In genomic region chr12:41140117-41140516, GRCh38 we compare ENCODE assay signal across 27 cellular contexts. TPM values are rescaled to one million over a fixed set of nuclear protein-coding genes. Genes with fewer than 3 reads are reported as not detected.
DNase-seq lines count a peak whose midpoint lies in the region; ATAC-seq and TF ChIP-seq lines count a peak whose summit lies in the region.
"Had no signal": no experiment of that assay in that cellular context is flagged by ENCODE, and none has a peak within 500 bp of the region (broad histone marks: within the 10 kb centered on the region; RNA-seq: fewer than 3 reads in every experiment).

No MANE protein-coding gene starts in this region.

- DNase-seq in inferior parietal cortex (ENCODE audit: extremely low spot score) (peak; percentile 21), thoracic aorta (ENCODE audit: low spot score) (no peak), SKM-1 (lab: John Stamatoyannopoulos, UW; ENCODE audit: unreplicated experiment) (no peak)
- DNase-seq: activated naive CD8-positive, alpha-beta T cell treated with anti-CD3 and anti-CD28 coated beads for 36 hours; body of pancreas; CD4-positive, CD25-positive, alpha-beta regulatory T cell; cerebellar nuclear complex; effector CD4-positive, alpha-beta T cell; foreskin fibroblast; heart left ventricle; left cardiac atrium; NCI-H1694; psoas muscle; stimulated activated CD4-positive, alpha-beta T cell treated with anti-CD3 and anti-CD28 coated beads, Interleukin-1b, Interleukin-23, amount 100 ng/mL, for 48 hours; uterus; WERI-Rb-1 had no signal

- H3K36me3 ChIP-seq in Loucy (ENCODE audit: insufficient read depth, low read length) (no peaks in the 10 kb centered on the region), thoracic aorta (no peaks in the 10 kb centered on the region)
- H3K36me3 ChIP-seq: heart left ventricle, uterus, WERI-Rb-1 had no signal

- peak overlapping the region; percentile 78; the same call in 1 of the 2 replicates for H2AFZ ChIP-seq in Loucy (ENCODE audit: low read length)

- no peaks in the 10 kb centered on the region for H3K9me3 ChIP-seq in Loucy (ENCODE audit: insufficient read depth, low read depth, low read length)
- no peaks in the 10 kb centered on the region for H3K9me3 ChIP-seq in thoracic aorta
- H3K9me3 ChIP-seq: body of pancreas, psoas muscle, uterus had no signal

- H3K4me3 ChIP-seq in Loucy (ENCODE audit: low read length, poor library complexity, severe bottlenecking) (no peak overlapping the region), thoracic aorta (no peak overlapping the region)
- H3K4me3 ChIP-seq: body of pancreas, heart left ventricle, K562, psoas muscle, skin epidermis, uterus had no signal

- ATAC-seq in GM21390 (IDR thresholded peaks at IDR 0.05; ENCODE audit: unreplicated experiment) = peak; percentile 43
- ATAC-seq in thoracic aorta (ENCODE audit: insufficient number of reproducible peaks, low FRiP score, low read depth) = peak; percentile 61
- ATAC-seq in HG02798 (IDR thresholded peaks at IDR 0.05; ENCODE audit: poor library complexity, unreplicated experiment) = no peak
- no peak for ATAC-seq in GM21367 (IDR thresholded peaks at IDR 0.05; ENCODE audit: unreplicated experiment)
- ATAC-seq: activated T-helper 17 cell treated with anti-CD3 and anti-CD28 coated beads, Interleukin-2, amount 50 U/mL, for 72 hours; body of pancreas; heart left ventricle; K562; left cardiac atrium; psoas muscle; SK-N-SH treated with all-trans-retinoic acid at 6 μM for 48 hours had no signal

- no peak overlapping the region for H3K9ac ChIP-seq in Loucy (ENCODE audit: low read depth, low read length, poor library complexity, severe bottlenecking)

- H3K27me3 ChIP-seq in Loucy (ENCODE audit: insufficient read depth, low read length, poor library complexity, severe bottlenecking) (no peaks in the 10 kb centered on the region), thoracic aorta (replicated peaks; ENCODE audit: insufficient read depth) (no peaks in the 10 kb centered on the region)
- H3K27me3 ChIP-seq: body of pancreas, heart left ventricle, uterus had no signal

- peak overlapping the region; percentile 64 to 80 for H3K27ac ChIP-seq in thoracic aorta
- H3K27ac ChIP-seq: body of pancreas, heart left ventricle, psoas muscle, skin epidermis, uterus, WERI-Rb-1 had no signal

- H3K4me1 ChIP-seq in Loucy (ENCODE audit: insufficient read depth, low read length, poor library complexity, severe bottlenecking) (peaks cover 33% of the 10 kb centered on the region), thoracic aorta (ENCODE audit: control insufficient read depth in 1 of 2, low read depth in 2 of 2) (peaks cover 12 to 39% of the 10 kb centered on the region in 2 donors)
- H3K4me1 ChIP-seq: body of pancreas, psoas muscle had no signal

- no peaks in the 10 kb centered on the region for H3K79me2 ChIP-seq in Loucy (ENCODE audit: insufficient read depth, low read length)

- no peaks in the 10 kb centered on the region for H3K9me2 ChIP-seq in Loucy (replicated peaks; ENCODE audit: low read depth, low read length)

- TF ChIP-seq CTCF in Loucy (conservative IDR thresholded peaks at IDR 0.05; ENCODE audit: low read length) = no peak
- TF ChIP-seq CTCF in thoracic aorta (IDR thresholded peaks at IDR 0.05) = no peak

- no peaks in the 10 kb centered on the region for H4K20me1 ChIP-seq in Loucy (ENCODE audit: insufficient read depth, low read length, poor library complexity, severe bottlenecking)

- H3K4me2 ChIP-seq in Loucy (ENCODE audit: low read depth, low read length, poor library complexity, severe bottlenecking) = peak overlapping the region; percentile 20

- H3F3A ChIP-seq in Loucy (ENCODE audit: low read depth) = no peaks in the 10 kb centered on the region

RNA-seq across cellular contexts. Expression of gene PDZRN4, which starts 48.0 kb away (rescaled TPM):
- 10 to 100 TPM in 1 of 2 donors, 1 to 10 TPM in 1; 6.1 to 12.5 TPM for total RNA-seq in thoracic aorta
- total RNA-seq: activated naive CD8-positive, alpha-beta T cell treated with anti-CD3 and anti-CD28 coated beads for 36 hours; activated T-helper 17 cell treated with anti-CD3 and anti-CD28 coated beads, Interleukin-2, amount 50 U/mL, for 72 hours; CD4-positive, CD25-positive, alpha-beta regulatory T cell; epithelial cell of proximal tubule; HT-29; K562; RPMI7951 had no signal

Comparison
In these comparisons a context has a peak if more than half of its experiments do, and no peak if none do; other contexts are left out.
1. ATAC-seq: peak in GM21390 (single experiment) and thoracic aorta (single experiment); none in HG02798 (single experiment) and GM21367 (single experiment).